Comparison of ENCODE assay signal across 9 cellular contexts in genomic region chr2:217741381-217741955, GRCh38.
"Had no signal": no experiment of that assay in that cellular context is flagged by ENCODE, and none has a peak within 500 bp of the region (broad histone marks: within the 10 kb centered on the region; RNA-seq: fewer than 3 reads in every experiment).

No MANE protein-coding gene starts in this region.

- H3K4me3 ChIP-seq: smooth muscle cell had no signal

- DNase-seq: activated CD4-positive, alpha-beta memory T cell treated with anti-CD3 and anti-CD28 coated beads for 36 hours; activated CD8-positive, alpha-beta memory T cell treated with anti-CD3 and anti-CD28 coated beads, Interleukin-2, amount 50 U/mL, for 48 hours; activated naive CD4-positive, alpha-beta T cell; erythroblast; retina; T1000; trophoblast cell had no signal

- H3K27ac ChIP-seq: VCaP had no signal
